Comparison of ENCODE assay signal across 7 cellular contexts in the genomic region with DNA sequence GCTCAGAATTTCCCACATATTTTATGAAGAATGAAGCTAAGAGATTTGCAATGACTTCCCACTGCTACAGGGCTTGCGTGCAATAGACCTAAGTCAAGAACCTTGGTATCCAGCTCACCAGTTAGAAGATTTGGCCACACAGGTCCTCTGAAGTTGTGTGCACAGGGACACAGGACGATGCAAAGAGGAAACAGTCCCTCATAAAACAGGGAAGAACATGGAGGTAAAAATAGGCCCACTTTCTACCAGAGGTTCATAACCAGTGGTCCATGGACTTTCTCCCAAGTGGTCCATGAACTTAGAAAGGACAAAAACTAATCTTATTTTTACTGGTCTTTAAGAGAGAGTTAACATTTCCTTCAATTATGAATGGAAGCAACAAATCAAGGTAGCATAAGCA. TPM values are rescaled to one million over a fixed set of nuclear protein-coding genes. Genes with fewer than 3 reads are reported as not detected.
A peak's percentile ranks its signal among the peaks of the same experiment; 100 is the strongest.
DNase-seq lines count a peak whose midpoint lies in the region; ATAC-seq and TF ChIP-seq lines count a peak whose summit lies in the region.

No MANE protein-coding gene starts in this region.

- CTCF ChIA-PET in Panc1 (lab: Charles Lee): no interaction called here

- peak overlapping the region; percentile 51 for H3K27ac ChIP-seq in Panc1 (ENCODE audit: low read length)
- no peak overlapping the region for H3K27ac ChIP-seq in esophagus muscularis mucosa (replicated peaks in 1 of 4)
- no peak overlapping the region for H3K27ac ChIP-seq in gastrocnemius medialis
- no peak overlapping the region for H3K27ac ChIP-seq in substantia nigra (ENCODE audit: low read depth, low read length, poor library complexity, severe bottlenecking)

- ATAC-seq in Panc1 (no peak), gastrocnemius medialis (no peak), HG03378 (IDR thresholded peaks at IDR 0.05; ENCODE audit: unreplicated experiment) (no peak)

- peak overlapping the region; percentile 89 for H3K4me3 ChIP-seq in GM12865 (ENCODE audit: low read depth, low read length)
- H3K4me3 ChIP-seq in Panc1 (ENCODE audit: low read depth in 2 of 2, low read length in 2 of 2): peak overlapping the region; percentile 90 to 97
- H3K4me3 ChIP-seq in esophagus muscularis mucosa: peak overlapping the region; percentile 80 to 87 (median 84)
- H3K4me3 ChIP-seq in gastrocnemius medialis: peak overlapping the region; percentile 72 to 94 (median 90)

- no peak for DNase-seq in GM12865 (ENCODE audit: low read depth)
- no peak for DNase-seq in Panc1 (ENCODE audit: low read depth, low spot score)
- no peak for DNase-seq in esophagus muscularis mucosa (ENCODE audit: extremely low spot score)
- DNase-seq in gastrocnemius medialis: no peak
- DNase-seq in globus pallidus (ENCODE audit: low spot score): no peak
- no peak for DNase-seq in substantia nigra (lab: John Stamatoyannopoulos, UW)

- H3K9me3 ChIP-seq in Panc1 (ENCODE audit: control insufficient read depth, insufficient read depth, low read depth, low read length): no peaks in the 10 kb centered on the region
- H3K9me3 ChIP-seq in esophagus muscularis mucosa: no peaks in the 10 kb centered on the region
- H3K9me3 ChIP-seq in gastrocnemius medialis: no peaks in the 10 kb centered on the region

- TF ChIP-seq POLR2A in esophagus muscularis mucosa (IDR thresholded peaks at IDR 0.05; ENCODE audit: low read depth) (no peak), gastrocnemius medialis (IDR thresholded peaks at IDR 0.05) (no peak)

- BruUV-seq in Panc1 (replicated peaks; lab: Mats Ljungman, UMichigan): TSS peak; percentile 71

- in situ Hi-C loops in Panc1 (cut with HindIII; ENCODE audit: low pct_unique_long_range_greater_than_20kb, low sequenced_read_pairs): no loop called here
- in situ Hi-C loops in gastrocnemius medialis (cut with MboI; ENCODE audit: low sequenced_read_pairs in 4 of 4): loop anchor here in 1 of 4 donors (25.0 kb wide), 1 partner anchor 113 kb away; the partner anchor contains the start of gene ZKSCAN8

- peaks cover 11% of the 10 kb centered on the region for H3K4me1 ChIP-seq in Panc1 (ENCODE audit: control insufficient read depth, insufficient read depth, low read length)
- peaks cover 17 to 33% (median 25%) of the 10 kb centered on the region in 4 donors for H3K4me1 ChIP-seq in esophagus muscularis mucosa
- peaks cover 9 to 15% of the 10 kb centered on the region in 2 donors for H3K4me1 ChIP-seq in gastrocnemius medialis

- intact Hi-C loops in Panc1 (cut with micrococcal nuclease; ENCODE audit: unreplicated experiment) (no loop called here), esophagus muscularis mucosa (cut with DNase I) (no loop called here), gastrocnemius medialis (cut with DNase I; ENCODE audit: low total_unique reads) (loop anchor here (5.0 kb wide), 1 partner anchor 87 kb away; the partner anchor contains the start of gene ZSCAN31)

- TF ChIP-seq EP300 in esophagus muscularis mucosa (IDR thresholded peaks at IDR 0.05): no peak

- 40% methylated on average over 1 of the region's 2 CpGs for WGBS in esophagus muscularis mucosa

- H3K27me3 ChIP-seq in Panc1 (ENCODE audit: control insufficient read depth, insufficient read depth, low read length): no peaks in the 10 kb centered on the region
- no peaks in the 10 kb centered on the region for H3K27me3 ChIP-seq in esophagus muscularis mucosa
- peaks cover 0 to 3% (median 0%) of the 10 kb centered on the region in 3 donors for H3K27me3 ChIP-seq in gastrocnemius medialis

- TF ChIP-seq CTCF in GM12865 (IDR thresholded peaks at IDR 0.05; ENCODE audit: insufficient read depth, low read depth, low read length, missing control alignments) (no peak), Panc1 (IDR thresholded peaks at IDR 0.05) (no peak), esophagus muscularis mucosa (IDR thresholded peaks at IDR 0.05) (no peak), gastrocnemius medialis (IDR thresholded peaks at IDR 0.05 in 4 of 5, conservative IDR thresholded peaks at IDR 0.05 in 1 of 5) (no peak)

- H3K36me3 ChIP-seq in Panc1 (ENCODE audit: control insufficient read depth, insufficient read depth, low read length): peaks cover 4% of the 10 kb centered on the region; the same call in 1 of the 2 replicates
- peaks cover 11 to 38% (median 34%) of the 10 kb centered on the region in 4 donors for H3K36me3 ChIP-seq in esophagus muscularis mucosa
- H3K36me3 ChIP-seq in gastrocnemius medialis: peaks cover 0 to 25% of the 10 kb centered on the region in 2 donors

- POLR2A ChIA-PET in Panc1 (lab: Charles Lee): no interaction called here

RNA-seq across cellular contexts. Expression of gene ZKSCAN4, which starts 1.3 kb away (rescaled TPM):
- total RNA-seq in Panc1 (2021; ENCODE audit: unreplicated experiment) (4.4 TPM), esophagus muscularis mucosa (1 to 10 TPM; 1.7 to 5.4 (median 4.4) TPM), gastrocnemius medialis (1 to 10 TPM in 3 of 4 donors, under 1 TPM in 1; 0.82 to 3.3 (median 1.1) TPM)
- polyA plus RNA-seq in Panc1 (2012; ENCODE audit: insufficient read length): 2.6 TPM

RNA-seq across cellular contexts. Expression of gene NKAPL, which starts 8.3 kb away (rescaled TPM):
- total RNA-seq in Panc1 (2021; ENCODE audit: unreplicated experiment) (not detected), esophagus muscularis mucosa (1 to 10 TPM; 2.8 to 6.7 (median 4.7) TPM), gastrocnemius medialis (10 to 100 TPM in 1 of 4 donors, 1 to 10 TPM in 3; 1.5 to 10.1 (median 5.6) TPM)
- not detected for polyA plus RNA-seq in Panc1 (2012; ENCODE audit: insufficient read length)

RNA-seq across cellular contexts. Expression of gene ZSCAN26, which starts 16.2 kb away (rescaled TPM):
- total RNA-seq in Panc1 (2021; ENCODE audit: unreplicated experiment) (6.6 TPM), esophagus muscularis mucosa (10 to 100 TPM; 15.1 to 28.2 (median 24.1) TPM), gastrocnemius medialis (10 to 100 TPM in 2 of 4 donors, 1 to 10 TPM in 2; 7.3 to 13.4 (median 9.8) TPM)
- 5.9 TPM for polyA plus RNA-seq in Panc1 (2012; ENCODE audit: insufficient read length)

RNA-seq across cellular contexts. Expression of gene ZSCAN9, which starts 25.7 kb away (rescaled TPM):
- total RNA-seq in Panc1 (2021; ENCODE audit: unreplicated experiment) (14.4 TPM), esophagus muscularis mucosa (10 to 100 TPM; 11.4 to 15.4 (median 12.0) TPM), gastrocnemius medialis (1 to 10 TPM; 3.7 to 6.5 (median 4.3) TPM)
- polyA plus RNA-seq in Panc1 (2012; ENCODE audit: insufficient read length): 8.0 TPM

RNA-seq across cellular contexts. Expression of gene PGBD1, which starts 30.6 kb away (rescaled TPM):
- 7.6 TPM for total RNA-seq in Panc1 (2021; ENCODE audit: unreplicated experiment)
- 4.3 TPM for polyA plus RNA-seq in Panc1 (2012; ENCODE audit: insufficient read length)
- total RNA-seq in esophagus muscularis mucosa: 1 to 10 TPM; 5.8 to 8.7 (median 7.1) TPM
- total RNA-seq in gastrocnemius medialis: 1 to 10 TPM in 3 of 4 donors, under 1 TPM in 1; 0.80 to 2.8 (median 1.5) TPM
